In genomic region chr13:90968510-90968909, GRCh38 we compare ENCODE assay signal across 9 cellular contexts.
DNase-seq lines count a peak whose midpoint lies in the region; ATAC-seq, FAIRE-seq and TF ChIP-seq lines count a peak whose summit lies in the region.
"Had no signal": no experiment of that assay in that cellular context is flagged by ENCODE, and none has a peak within 500 bp of the region (broad histone marks: within the 10 kb centered on the region; RNA-seq: fewer than 3 reads in every experiment).

No MANE protein-coding gene starts in this region.

- TF ChIP-seq POLR2A in suprapubic skin (IDR thresholded peaks at IDR 0.05) (no peak), GM12892 (IDR thresholded peaks at IDR 0.05; ENCODE audit: low read depth, low read length) (no peak)

- no peaks in the 10 kb centered on the region for H3K36me3 ChIP-seq in right atrium auricular region
- H3K36me3 ChIP-seq in suprapubic skin: no peaks in the 10 kb centered on the region

- no peaks in the 10 kb centered on the region for H3K27me3 ChIP-seq in right atrium auricular region
- no peaks in the 10 kb centered on the region for H3K27me3 ChIP-seq in suprapubic skin

- TF ChIP-seq CTCF in right atrium auricular region (IDR thresholded peaks at IDR 0.05) (peak; percentile 22 to 58), epithelial cell of esophagus (IDR thresholded peaks at IDR 0.05; ENCODE audit: insufficient read depth, low read depth, low read length, missing control alignments) (peak; percentile 63), suprapubic skin (IDR thresholded peaks at IDR 0.05) (no peak)

- WGBS in suprapubic skin: 54% methylated on average over 1 of the region's 1 CpG

- H3K4me1 ChIP-seq in right atrium auricular region: no peaks in the 10 kb centered on the region
- H3K4me1 ChIP-seq in suprapubic skin: no peaks in the 10 kb centered on the region

- DNase-seq in right atrium auricular region (ENCODE audit: low spot score) (no peak), left ventricle myocardium superior (no peak), NCI-H82 (lab: John Stamatoyannopoulos, UW) (peak; percentile 73), epithelial cell of esophagus (ENCODE audit: low read depth) (peak; percentile 50), suprapubic skin (ENCODE audit: low spot score in 2 of 2) (no peak), CD1c-positive myeloid dendritic cell (ENCODE audit: extremely low spot score) (no peak), GM12892 (ENCODE audit: insufficient read length) (no peak)
- DNase-seq: activated naive CD4-positive, alpha-beta T cell treated with anti-CD3 and anti-CD28 coated beads, Interleukin-2, amount 10 ng/mL, durations not matched to agents 7 days and 5 days had no signal

- H3K9me3 ChIP-seq in right atrium auricular region: no peaks in the 10 kb centered on the region
- H3K9me3 ChIP-seq in suprapubic skin: no peaks in the 10 kb centered on the region

- no peak for FAIRE-seq in GM12892 (lab: Jason Lieb, UNC)

- TF ChIP-seq EP300 in suprapubic skin (IDR thresholded peaks at IDR 0.05): no peak

- H3K27ac ChIP-seq in right atrium auricular region: no peak overlapping the region
- H3K27ac ChIP-seq in suprapubic skin: no peak overlapping the region

- ATAC-seq in left ventricle myocardium superior (no peak), GM21447 (IDR thresholded peaks at IDR 0.05; ENCODE audit: unreplicated experiment) (no peak)

- intact Hi-C loops in left ventricle myocardium superior (cut with micrococcal nuclease): no loop called here

- no peak overlapping the region for H3K4me3 ChIP-seq in right atrium auricular region
- no peak overlapping the region for H3K4me3 ChIP-seq in epithelial cell of esophagus (ENCODE audit: low read length)
- no peak overlapping the region for H3K4me3 ChIP-seq in suprapubic skin

Comparison
In these comparisons a context has a peak if more than half of its experiments do, and no peak if none do; other contexts are left out.
1. DNase-seq: peak in NCI-H82 (single experiment) and epithelial cell of esophagus (single experiment); none in right atrium auricular region (single experiment), left ventricle myocardium superior (single experiment), suprapubic skin (0 of 2), CD1c-positive myeloid dendritic cell (single experiment) and GM12892 (single experiment).
2. CTCF ChIP-seq: peak in right atrium auricular region (2 of 2) and epithelial cell of esophagus (single experiment); none in suprapubic skin (0 of 2).